ENCODE assay signal across 36 cellular contexts in genomic region chr10:51343391-51343790, GRCh38.
"Had no signal": no experiment of that assay in that cellular context is flagged by ENCODE, and none has a peak within 500 bp of the region (broad histone marks: within the 10 kb centered on the region; RNA-seq: fewer than 3 reads in every experiment).

No MANE protein-coding gene starts in this region.

- H3K4me1 Mint-ChIP-seq: activated CD4-positive, alpha-beta T cell treated with anti-CD3 and anti-CD28 coated beads for 36 hours; activated naive CD8-positive, alpha-beta T cell treated with anti-CD3 and anti-CD28 coated beads, Interleukin-2, amount 10 ng/mL, durations not matched to agents 7 days and 5 days; brain; endodermal cell; T-helper 17 cell had no signal

- H3K27ac ChIP-seq: breast epithelium, cardiac muscle cell, coronary artery, dorsolateral prefrontal cortex, esophagus muscularis mucosa, foreskin keratinocyte, gastroesophageal sphincter, WERI-Rb-1 had no signal

- H3K36me3 Mint-ChIP-seq: activated CD4-positive, alpha-beta memory T cell treated with anti-CD3 and anti-CD28 coated beads for 36 hours; activated CD8-positive, alpha-beta memory T cell treated with anti-CD3 and anti-CD28 coated beads, Interleukin-2, amount 10 ng/mL, durations not matched to agents 7 days and 5 days; activated naive CD4-positive, alpha-beta T cell treated with anti-CD3 and anti-CD28 coated beads, Interleukin-2, amount 50 U/mL, for 72 hours; activated naive CD8-positive, alpha-beta T cell treated with anti-CD3 and anti-CD28 coated beads, Interleukin-2, amount 10 ng/mL, durations not matched to agents 7 days and 5 days; brain had no signal

- H3K27me3 Mint-ChIP-seq: activated CD4-positive, alpha-beta memory T cell treated with anti-CD3 and anti-CD28 coated beads for 36 hours; activated CD4-positive, alpha-beta T cell treated with anti-CD3 and anti-CD28 coated beads for 36 hours; activated CD4-positive, alpha-beta T cell treated with anti-CD3 and anti-CD28 coated beads, Interleukin-2, amount 10 ng/mL, durations not matched to agents 24 days and 14 days; activated CD8-positive, alpha-beta memory T cell treated with anti-CD3 and anti-CD28 coated beads, Interleukin-2, amount 10 ng/mL, durations not matched to agents 7 days and 5 days; activated naive CD8-positive, alpha-beta T cell treated with anti-CD3 and anti-CD28 coated beads, Interleukin-2, amount 10 ng/mL, durations not matched to agents 7 days and 5 days; brain; dendritic cell treated with granulocyte-macrophage colony-stimulating factor and Interleukin-4, amounts not matched to agents 40 ng/mL and 50 ng/mL, for 4 days; T-helper 17 cell had no signal

- H3K27ac Mint-ChIP-seq: activated CD4-positive, alpha-beta memory T cell treated with anti-CD3 and anti-CD28 coated beads for 36 hours; activated CD4-positive, alpha-beta T cell treated with anti-CD3 and anti-CD28 coated beads for 36 hours; activated CD4-positive, alpha-beta T cell treated with anti-CD3 and anti-CD28 coated beads, Interleukin-2, amount 10 ng/mL, durations not matched to agents 24 days and 14 days; activated CD8-positive, alpha-beta memory T cell treated with anti-CD3 and anti-CD28 coated beads, Interleukin-2, amount 10 ng/mL, durations not matched to agents 7 days and 5 days; activated CD8-positive, alpha-beta T cell treated with anti-CD3 and anti-CD28 coated beads, Interleukin-2, amount 10 ng/mL, durations not matched to agents 7 days and 5 days; activated naive CD4-positive, alpha-beta T cell treated with anti-CD3 and anti-CD28 coated beads for 36 hours; activated naive CD4-positive, alpha-beta T cell treated with anti-CD3 and anti-CD28 coated beads, Interleukin-2, amount 50 U/mL, for 72 hours; activated naive CD8-positive, alpha-beta T cell treated with anti-CD3 and anti-CD28 coated beads, Interleukin-2, amount 10 ng/mL, durations not matched to agents 7 days and 5 days; activated T-helper 1 cell treated with anti-CD3 and anti-CD28 coated beads, Interleukin-12 subunit alpha, Interleukin-12 subunit beta, Interleukin-2, Interleukin-4 antibody, amounts not matched to agents 30 ng/mL and 10 ng/mL and 1 ng/mL, durations not matched to agents 14 hours and 24 hours and 36 hours; activated T-helper 2 cell treated with anti-CD3 and anti-CD28 coated beads, Interferon-gamma antibody, Interleukin-2, Interleukin-4, amounts not matched to agents 10 μg/mL and 5 μg/mL and 100 μg/mL, durations not matched to agents 14 hours and 24 hours and 36 hours; brain; dendritic cell treated with granulocyte-macrophage colony-stimulating factor and Interleukin-4, amounts not matched to agents 40 ng/mL and 50 ng/mL, for 4 days; endodermal cell; T-helper 17 cell; T-helper 2 cell treated with Interferon-gamma antibody and Interleukin-4, amounts not matched to agents 5 μg/mL and 100 μg/mL, for 36 hours had no signal

- ATAC-seq: activated CD4-positive, alpha-beta T cell treated with anti-CD3 and anti-CD28 coated beads for 36 hours; activated CD8-positive, alpha-beta memory T cell treated with anti-CD3 and anti-CD28 coated beads, Interleukin-2, amount 10 ng/mL, durations not matched to agents 7 days and 5 days; activated CD8-positive, alpha-beta T cell treated with anti-CD3 and anti-CD28 coated beads, Interleukin-2, amount 10 ng/mL, durations not matched to agents 7 days and 5 days; activated naive CD4-positive, alpha-beta T cell treated with anti-CD3 and anti-CD28 coated beads, Interleukin-2, amount 50 U/mL, for 72 hours; foreskin keratinocyte; gastroesophageal sphincter; T-helper 17 cell had no signal

- H3K9me3 Mint-ChIP-seq: activated CD4-positive, alpha-beta memory T cell treated with anti-CD3 and anti-CD28 coated beads for 36 hours; activated CD4-positive, alpha-beta T cell treated with anti-CD3 and anti-CD28 coated beads, Interleukin-2, amount 10 ng/mL, durations not matched to agents 24 days and 14 days; activated naive CD8-positive, alpha-beta T cell treated with anti-CD3 and anti-CD28 coated beads, Interleukin-2, amount 10 ng/mL, durations not matched to agents 7 days and 5 days; activated T-helper 1 cell treated with anti-CD3 and anti-CD28 coated beads, Interleukin-12 subunit alpha, Interleukin-12 subunit beta, Interleukin-2, Interleukin-4 antibody, amounts not matched to agents 30 ng/mL and 10 ng/mL and 1 ng/mL, durations not matched to agents 14 hours and 24 hours and 36 hours had no signal

- H3K4me3 ChIP-seq: ascending aorta, breast epithelium, cardiac muscle cell, coronary artery, dorsolateral prefrontal cortex, esophagus muscularis mucosa, gastroesophageal sphincter had no signal

- H3K9me3 ChIP-seq: ascending aorta, breast epithelium, esophagus muscularis mucosa, gastroesophageal sphincter had no signal

- H3K4me3 Mint-ChIP-seq: activated CD4-positive, alpha-beta memory T cell treated with anti-CD3 and anti-CD28 coated beads for 36 hours; activated CD4-positive, alpha-beta T cell treated with anti-CD3 and anti-CD28 coated beads for 36 hours; activated CD4-positive, alpha-beta T cell treated with anti-CD3 and anti-CD28 coated beads, Interleukin-2, amount 10 ng/mL, durations not matched to agents 24 days and 14 days; activated CD8-positive, alpha-beta memory T cell treated with anti-CD3 and anti-CD28 coated beads, Interleukin-2, amount 10 ng/mL, durations not matched to agents 7 days and 5 days; activated CD8-positive, alpha-beta T cell treated with anti-CD3 and anti-CD28 coated beads, Interleukin-2, amount 10 ng/mL, durations not matched to agents 7 days and 5 days; activated naive CD4-positive, alpha-beta T cell treated with anti-CD3 and anti-CD28 coated beads for 36 hours; activated naive CD8-positive, alpha-beta T cell treated with anti-CD3 and anti-CD28 coated beads, Interleukin-2, amount 10 ng/mL, durations not matched to agents 7 days and 5 days; activated T-helper 1 cell treated with anti-CD3 and anti-CD28 coated beads, Interleukin-12 subunit alpha, Interleukin-12 subunit beta, Interleukin-2, Interleukin-4 antibody, amounts not matched to agents 30 ng/mL and 10 ng/mL and 1 ng/mL, durations not matched to agents 14 hours and 24 hours and 36 hours; brain; dendritic cell treated with granulocyte-macrophage colony-stimulating factor and Interleukin-4, amounts not matched to agents 40 ng/mL and 50 ng/mL, for 4 days; endodermal cell; T-helper 17 cell; T-helper 2 cell treated with Interferon-gamma antibody and Interleukin-4, amounts not matched to agents 5 μg/mL and 100 μg/mL, for 36 hours had no signal

- DNase-seq: activated CD4-positive, alpha-beta memory T cell treated with anti-CD3 and anti-CD28 coated beads for 36 hours; activated CD4-positive, alpha-beta T cell treated with anti-CD3 and anti-CD28 coated beads for 36 hours; activated CD4-positive, alpha-beta T cell treated with anti-CD3 and anti-CD28 coated beads, Interleukin-2, amount 10 ng/mL, durations not matched to agents 24 days and 14 days; activated CD4-positive, CD25-positive, alpha-beta regulatory T cell; activated CD4-positive, CD25-positive, alpha-beta regulatory T cell treated with anti-CD3 and anti-CD28 coated beads, Interleukin-2, amount 50 U/mL, for 72 hours; activated CD8-positive, alpha-beta memory T cell treated with anti-CD3 and anti-CD28 coated beads, Interleukin-2, amount 10 ng/mL, durations not matched to agents 7 days and 5 days; activated CD8-positive, alpha-beta memory T cell treated with anti-CD3 and anti-CD28 coated beads, Interleukin-2, amount 50 U/mL, for 4 hours; activated CD8-positive, alpha-beta T cell treated with anti-CD3 and anti-CD28 coated beads, Interleukin-2, amount 10 ng/mL, durations not matched to agents 7 days and 5 days; activated effector memory CD4-positive, alpha-beta T cell treated with anti-CD3 and anti-CD28 coated beads, Interleukin-2, amount 50 U/mL, for 16 hours; activated naive CD4-positive, alpha-beta T cell treated with anti-CD3 and anti-CD28 coated beads for 36 hours; activated naive CD8-positive, alpha-beta T cell treated with anti-CD3 and anti-CD28 coated beads, Interleukin-2, amount 10 ng/mL, durations not matched to agents 7 days and 5 days; activated T-cell treated with anti-CD3 and anti-CD28 coated beads, Interleukin-2, amount 50 U/mL, for 1 hour; activated T-cell treated with anti-CD3 and anti-CD28 coated beads, Interleukin-2, amount 50 U/mL, for 48 hours; central memory CD4-positive, alpha-beta T cell; cerebellar nuclear complex; dorsolateral prefrontal cortex; effector memory CD4-positive, alpha-beta T cell; endodermal cell; erythroblast; foreskin keratinocyte; T-helper 1 cell; T-helper 17 cell; T1000; WERI-Rb-1 had no signal

- H3K36me3 ChIP-seq: ascending aorta, breast epithelium, cardiac muscle cell, esophagus muscularis mucosa, gastroesophageal sphincter, WERI-Rb-1 had no signal

- H3K4me1 ChIP-seq: breast epithelium, foreskin keratinocyte had no signal
